In genomic region chr1:52741259-52741658, GRCh38 we compare ENCODE assay signal across 19 cellular contexts. TPM values are rescaled to one million over a fixed set of nuclear protein-coding genes. Genes with fewer than 3 reads are reported as not detected.
DNase-seq lines count a peak whose midpoint lies in the region; ATAC-seq and TF ChIP-seq lines count a peak whose summit lies in the region.
"Had no signal": no experiment of that assay in that cellular context is flagged by ENCODE, and none has a peak within 500 bp of the region (broad histone marks: within the 10 kb centered on the region; RNA-seq: fewer than 3 reads in every experiment).

No MANE protein-coding gene starts in this region.

- H3K27ac Mint-ChIP-seq in T-helper 1 cell treated with Interleukin-12 subunit alpha and Interleukin-12 subunit beta and Interleukin-4 antibody, amounts not matched to agents 30 μg/mL and 1 μg/mL, for 36 hours = peak overlapping the region; percentile 36
- H3K27ac Mint-ChIP-seq in natural killer cell = peak overlapping the region in 1 of 2 donors; percentile 68
- no peak overlapping the region for H3K27ac Mint-ChIP-seq in natural killer cell treated with Interleukin-12 subunit alpha and Interleukin-12 subunit beta and Interleukin-15 and Interleukin-18, amount 100 ng/mL, for 72 hours

- no peaks in the 10 kb centered on the region for H3K9me3 ChIP-seq in transverse colon
- H3K9me3 ChIP-seq: SJCRH30 had no signal

- WGBS in transverse colon (ENCODE audit: low coverage in 1 of 2), 2 donors = 64 to 67% methylated on average over 2 to 3 of the region's 3 CpGs

- no peak for ATAC-seq in natural killer cell
- ATAC-seq in natural killer cell treated with Interleukin-12 subunit alpha and Interleukin-12 subunit beta and Interleukin-15 and Interleukin-18, amount 100 ng/mL, for 72 hours = no peak
- peak; percentile 44 for ATAC-seq in left colon
- ATAC-seq: K562 had no signal

- no peak for TF ChIP-seq EP300 in transverse colon (IDR thresholded peaks at IDR 0.05; ENCODE audit: low read depth)

- TF ChIP-seq CTCF in natural killer cell (IDR thresholded peaks at IDR 0.05) (no peak), transverse colon (IDR thresholded peaks at IDR 0.05) (no peak)

- no peaks in the 10 kb centered on the region for H3K9me3 Mint-ChIP-seq in T-helper 1 cell treated with Interleukin-12 subunit alpha and Interleukin-12 subunit beta and Interleukin-4 antibody, amounts not matched to agents 30 μg/mL and 1 μg/mL, for 36 hours
- H3K9me3 Mint-ChIP-seq in natural killer cell = no peaks in the 10 kb centered on the region
- no peaks in the 10 kb centered on the region for H3K9me3 Mint-ChIP-seq in natural killer cell treated with Interleukin-12 subunit alpha and Interleukin-12 subunit beta and Interleukin-15 and Interleukin-18, amount 100 ng/mL, for 72 hours

- H3K4me3 ChIP-seq in transverse colon = no peak overlapping the region
- H3K4me3 ChIP-seq: K562, SJCRH30 had no signal

- DNase-seq in T-helper 1 cell (no peak), natural killer cell (no peak), left colon (no peak), transverse colon (no peak), EL (no peak), OCI-M1 (lab: John Stamatoyannopoulos, UW) (no peak)
- no peak for DNase-seq in natural killer cell treated with Interleukin-12 subunit alpha and Interleukin-12 subunit beta and Interleukin-15 and Interleukin-18, amount 100 ng/mL, for 72 hours (ENCODE audit: low spot score)
- DNase-seq: AML-193, GDM1, NCI-H1417, NCI-H187, NCI-H2107, NCI-H2227 treated with DMSO at 0.1 percent for 48 hours, NCI-H510A treated with DMSO at 0.1 percent for 48 hours, SJCRH30 had no signal

- peaks cover 9% of the 10 kb centered on the region for H3K4me1 Mint-ChIP-seq in T-helper 1 cell treated with Interleukin-12 subunit alpha and Interleukin-12 subunit beta and Interleukin-4 antibody, amounts not matched to agents 30 μg/mL and 1 μg/mL, for 36 hours (ENCODE audit: low read depth)
- peaks cover 5 to 15% of the 10 kb centered on the region in 2 donors for H3K4me1 Mint-ChIP-seq in natural killer cell
- peaks cover 3 to 5% of the 10 kb centered on the region in 2 donors for H3K4me1 Mint-ChIP-seq in natural killer cell treated with Interleukin-12 subunit alpha and Interleukin-12 subunit beta and Interleukin-15 and Interleukin-18, amount 100 ng/mL, for 72 hours (ENCODE audit: low read depth in 2 of 2)

- H3K36me3 Mint-ChIP-seq in T-helper 1 cell treated with Interleukin-12 subunit alpha and Interleukin-12 subunit beta and Interleukin-4 antibody, amounts not matched to agents 30 μg/mL and 1 μg/mL, for 36 hours (ENCODE audit: low read depth) = no peaks in the 10 kb centered on the region
- H3K36me3 Mint-ChIP-seq in natural killer cell = no peaks in the 10 kb centered on the region
- H3K36me3 Mint-ChIP-seq in natural killer cell treated with Interleukin-12 subunit alpha and Interleukin-12 subunit beta and Interleukin-15 and Interleukin-18, amount 100 ng/mL, for 72 hours = no peaks in the 10 kb centered on the region

- in situ Hi-C loops in transverse colon (cut with MboI; ENCODE audit: low pct_ligation_motif_present in 1 of 4, low pct_unique_long_range_greater_than_20kb in 1 of 4, low sequenced_read_pairs in 3 of 4) = no loop called here

- H3K27me3 ChIP-seq in transverse colon = no peaks in the 10 kb centered on the region
- H3K27me3 ChIP-seq: SJCRH30 had no signal

- H3K27ac ChIP-seq in transverse colon = peak overlapping the region in 3 of 4 donors; percentile 6 to 66 (median 6)
- H3K27ac ChIP-seq: 22Rv1, C4-2B, SJCRH30 had no signal

- no peaks in the 10 kb centered on the region for H3K36me3 ChIP-seq in transverse colon

- no peak overlapping the region for H3K4me3 Mint-ChIP-seq in T-helper 1 cell treated with Interleukin-12 subunit alpha and Interleukin-12 subunit beta and Interleukin-4 antibody, amounts not matched to agents 30 μg/mL and 1 μg/mL, for 36 hours
- H3K4me3 Mint-ChIP-seq in natural killer cell = peak overlapping the region; percentile 6
- H3K4me3 Mint-ChIP-seq in natural killer cell treated with Interleukin-12 subunit alpha and Interleukin-12 subunit beta and Interleukin-15 and Interleukin-18, amount 100 ng/mL, for 72 hours = no peak overlapping the region

- peaks cover 9 to 35% (median 12%) of the 10 kb centered on the region in 4 donors for H3K4me1 ChIP-seq in transverse colon
- H3K4me1 ChIP-seq: SJCRH30 had no signal

- intact Hi-C loops in natural killer cell (cut with micrococcal nuclease) (no loop called here), left colon (cut with DNase I, micrococcal nuclease) (no loop called here), transverse colon (cut with DNase I; ENCODE audit: low total_unique reads) (no loop called here)

- TF ChIP-seq POLR2A in transverse colon (IDR thresholded peaks at IDR 0.05) = no peak

- H3K27me3 Mint-ChIP-seq in T-helper 1 cell treated with Interleukin-12 subunit alpha and Interleukin-12 subunit beta and Interleukin-4 antibody, amounts not matched to agents 30 μg/mL and 1 μg/mL, for 36 hours (ENCODE audit: low read depth) = no peaks in the 10 kb centered on the region
- H3K27me3 Mint-ChIP-seq in natural killer cell (ENCODE audit: low read depth in 2 of 2) = no peaks in the 10 kb centered on the region
- no peaks in the 10 kb centered on the region for H3K27me3 Mint-ChIP-seq in natural killer cell treated with Interleukin-12 subunit alpha and Interleukin-12 subunit beta and Interleukin-15 and Interleukin-18, amount 100 ng/mL, for 72 hours

RNA-seq across cellular contexts. Expression of gene ZYG11B, which starts 15.0 kb away (rescaled TPM):
- total RNA-seq in natural killer cell (10 to 100 TPM in 2 of 3 donors, 1 to 10 TPM in 1; 7.4 to 11.8 (median 10.7) TPM), left colon (10 to 100 TPM; 29.0 to 30.3 TPM), transverse colon (10 to 100 TPM; 16.9 to 75.9 (median 45.2) TPM)
- 1 to 10 TPM; 5.8 to 8.3 TPM for total RNA-seq in natural killer cell treated with Interleukin-12 subunit alpha and Interleukin-12 subunit beta and Interleukin-15 and Interleukin-18, amount 100 ng/mL, for 72 hours

RNA-seq across cellular contexts. Expression of gene COA7, which starts 43.1 kb away (rescaled TPM):
- total RNA-seq in natural killer cell (1 to 10 TPM; 1.8 to 4.7 (median 3.9) TPM), left colon (10 to 100 TPM; 21.3 to 28.1 TPM), transverse colon (10 to 100 TPM in 2 of 4 donors, 1 to 10 TPM in 2; 2.2 to 12.7 (median 9.1) TPM)
- total RNA-seq in natural killer cell treated with Interleukin-12 subunit alpha and Interleukin-12 subunit beta and Interleukin-15 and Interleukin-18, amount 100 ng/mL, for 72 hours = 10 to 100 TPM; 18.8 to 39.9 TPM
